Comparison of ENCODE assay signal across 8 cellular contexts in the genomic region with DNA sequence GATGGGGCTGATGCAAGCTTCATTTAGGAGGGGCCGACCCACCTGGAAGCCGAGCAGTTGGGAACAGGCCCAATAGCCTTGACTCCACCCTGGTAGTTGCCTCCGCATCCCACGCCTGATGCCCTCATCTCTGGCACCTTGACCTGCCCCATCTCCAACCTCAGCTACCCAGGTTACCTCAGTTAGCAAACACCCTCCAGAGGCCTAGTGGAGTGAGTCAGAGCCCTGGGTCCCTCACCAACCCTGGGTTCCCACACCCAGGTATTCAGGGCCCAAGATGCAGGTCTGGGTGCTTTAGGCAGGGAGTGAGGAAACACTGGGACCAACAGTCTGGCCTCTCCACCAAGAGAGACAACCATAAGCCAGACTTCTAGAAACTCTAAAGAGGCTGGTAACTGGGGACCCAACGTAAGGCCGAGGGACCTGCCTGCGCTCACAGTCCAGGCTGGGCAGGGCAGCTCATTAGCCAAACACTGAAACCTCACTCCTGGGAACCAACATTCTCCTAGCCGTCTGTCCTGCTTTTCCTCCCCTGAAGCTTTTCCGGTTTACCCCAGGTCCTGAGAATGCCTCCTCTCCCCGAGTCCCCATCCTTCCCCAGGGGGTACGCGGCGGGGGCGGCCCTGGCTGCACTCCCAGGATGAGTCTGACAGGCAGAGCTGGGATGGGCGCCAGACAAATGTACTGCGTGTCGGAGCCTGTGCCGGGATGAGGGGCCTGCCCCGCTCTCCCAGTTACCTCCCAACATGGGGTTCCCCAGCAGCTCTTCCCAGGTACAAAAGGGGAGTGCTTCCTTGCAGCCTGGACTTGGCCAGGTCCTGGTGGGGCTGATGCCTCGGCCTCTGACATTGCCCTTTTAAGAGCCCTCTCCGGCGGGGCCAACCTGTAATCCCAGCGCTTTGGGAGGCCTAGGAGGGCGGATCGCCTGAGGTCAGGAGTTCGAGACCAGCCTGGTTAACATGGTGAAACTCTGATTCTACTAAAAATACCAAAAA. TPM values are rescaled to one million over a fixed set of nuclear protein-coding genes. Genes with fewer than 3 reads are reported as not detected.
DNase-seq lines count a peak whose midpoint lies in the region; ATAC-seq, FAIRE-seq and TF ChIP-seq lines count a peak whose summit lies in the region.

No MANE protein-coding gene starts in this region.

- no peak overlapping the region for H2AFZ ChIP-seq in HCT116 (ENCODE audit: low read depth, low read length, poor library complexity, severe bottlenecking)

- TF ChIP-seq POLR2A in A549 (IDR thresholded peaks at IDR 0.05; ENCODE audit: low read length) (no peak), HCT116 (IDR thresholded peaks at IDR 0.05; ENCODE audit: borderline replicate concordance, extremely low read depth, insufficient read depth, insufficient read length) (no peak), heart left ventricle (IDR thresholded peaks at IDR 0.05) (no peak)

- H3K4me1 ChIP-seq in A549 (peaks cover 8% of the 10 kb centered on the region; the same call in 1 of the 3 replicates), HCT116 (ENCODE audit: control insufficient read depth in 1 of 2, insufficient read depth in 2 of 2, low read length in 2 of 2) (peaks cover 6 to 18% of the 10 kb centered on the region in 2 experiments; a peak in 2 of 4 replicates), heart left ventricle (peaks cover 0 to 27% (median 21%) of the 10 kb centered on the region in 12 donors)
- peaks cover 4% of the 10 kb centered on the region for H3K4me1 ChIP-seq in effector memory CD4-positive, alpha-beta T cell (ENCODE audit: control insufficient read depth, insufficient read depth, low read length, poor library complexity, severe bottlenecking)

- no peaks in the 10 kb centered on the region for H4K20me1 ChIP-seq in HCT116 (ENCODE audit: insufficient read depth)

- BruUV-seq in HCT116 (replicated peaks; lab: Mats Ljungman, UMichigan): no TSS peak

- H3K9me2 ChIP-seq in HCT116 (ENCODE audit: insufficient read depth): no peaks in the 10 kb centered on the region

- H3K4me3 Mint-ChIP-seq in activated B cell treated with CpG ODN at 0.5 μM for 24 hours: no peak overlapping the region

- FAIRE-seq in A549 (lab: Jason Lieb, UNC): no peak

- no peak for TF ChIP-seq CTCF in A549 (IDR thresholded peaks at IDR 0.05)
- TF ChIP-seq CTCF in HCT116 (IDR thresholded peaks at IDR 0.05 in 2 of 3, conservative IDR thresholded peaks at IDR 0.05 in 1 of 3; ENCODE audit: borderline replicate concordance in 1 of 3, insufficient read depth in 1 of 3, low read depth in 2 of 3, low read length in 2 of 3): no peak
- no peak for TF ChIP-seq CTCF in activated B cell treated with CpG ODN at 0.5 μM for 24 hours (IDR thresholded peaks at IDR 0.05)
- TF ChIP-seq CTCF in heart left ventricle (IDR thresholded peaks at IDR 0.05): no peak

- TF ChIP-seq EP300 in A549 (IDR thresholded peaks at IDR 0.05): no peak

- peaks cover 16% of the 10 kb centered on the region for H3K4me1 Mint-ChIP-seq in activated B cell treated with CpG ODN at 0.5 μM for 24 hours

- intact Hi-C loops in HCT116 (cut with micrococcal nuclease) (loop anchor here (1.0 kb wide), 1 partner anchor 9 kb away; a partner anchor contains a TSS), activated B cell treated with CpG ODN at 0.5 μM for 24 hours (cut with micrococcal nuclease) (loop anchor here (1.0 kb wide), 1 partner anchor 9 kb away; a partner anchor contains a TSS), heart left ventricle (cut with DNase I) (no loop called here)

- H3K4me2 ChIP-seq in A549 (no peak overlapping the region), HCT116 (ENCODE audit: low read length) (no peak overlapping the region)

- no peak overlapping the region for H3K4me3 ChIP-seq in A549
- H3K4me3 ChIP-seq in HCT116 (replicated peaks in 1 of 2; ENCODE audit: low read depth in 1 of 2, low read length in 2 of 2): no peak overlapping the region
- H3K4me3 ChIP-seq in heart left ventricle: no peak overlapping the region
- H3K4me3 ChIP-seq in skeletal muscle cell (ENCODE audit: low read depth, low read length): no peak overlapping the region
- H3K4me3 ChIP-seq in effector memory CD4-positive, alpha-beta T cell (ENCODE audit: insufficient read depth, low read depth, low read length, poor library complexity, severe bottlenecking): no peak overlapping the region

- H3K27me3 Mint-ChIP-seq in activated B cell treated with CpG ODN at 0.5 μM for 24 hours: peaks cover 17% of the 10 kb centered on the region

- POLR2A ChIA-PET in A549 (lab: Yijun Ruan, JAX): interaction anchor here (1.3 kb wide), 1 partner anchor 27 kb away, joined by 3 read pairs; a partner anchor contains a TSS
- POLR2A ChIA-PET in HCT116 (lab: Charles Lee): interaction anchor here (1.1 to 1.4 kb wide), 2 partner anchors 9 to 10 kb away, joined by 3 to 6 read pairs; a partner anchor contains a TSS
- POLR2A ChIA-PET in activated B cell treated with CpG ODN at 0.5 μM for 24 hours (lab: Charles Lee): interaction anchor here (0.9 kb wide), 1 partner anchor 25 kb away, joined by 3 read pairs; no protein-coding TSS in a partner anchor

- H3K9ac ChIP-seq in HCT116 (ENCODE audit: low read length): no peak overlapping the region

- H3K36me3 ChIP-seq in HCT116 (ENCODE audit: control insufficient read depth in 1 of 2, insufficient read depth in 2 of 2, low read length in 2 of 2): peaks cover 24 to 25% of the 10 kb centered on the region in 2 experiments; a peak in 3 of 4 replicates
- peaks cover 0 to 44% (median 38%) of the 10 kb centered on the region in 9 donors for H3K36me3 ChIP-seq in heart left ventricle
- H3K36me3 ChIP-seq in effector memory CD4-positive, alpha-beta T cell (ENCODE audit: control insufficient read depth, insufficient read depth, low read length): peaks cover 27% of the 10 kb centered on the region

- ATAC-seq in A549 (peak; percentile 21 to 45; a peak in 4 of 6 replicates), HCT116 (peak; percentile 61), activated B cell treated with CpG ODN at 0.5 μM for 24 hours (ENCODE audit: low read depth) (peak; percentile 19), heart left ventricle (peak; percentile 34 to 68 (median 64)), GM18858 (IDR thresholded peaks at IDR 0.05; ENCODE audit: unreplicated experiment) (no peak)

- 80% methylated on average over 15 of the region's 26 CpGs for WGBS in A549 (ENCODE audit: missing lambda C conversion rate)
- WGBS in heart left ventricle, 4 donors: 19 to 29% (median 23%) methylated on average over 23 to 26 of the region's 26 CpGs

- TF ChIP-seq RAD21 in A549 (conservative IDR thresholded peaks at IDR 0.05 in 1 of 2, IDR thresholded peaks at IDR 0.05 in 1 of 2): no peak
- TF ChIP-seq RAD21 in HCT116 (IDR thresholded peaks at IDR 0.05; ENCODE audit: low read depth): no peak

- no peak overlapping the region for H3K27ac Mint-ChIP-seq in activated B cell treated with CpG ODN at 0.5 μM for 24 hours

- H3K79me2 ChIP-seq in HCT116 (ENCODE audit: insufficient read depth, low read length): no peaks in the 10 kb centered on the region

- no peaks in the 10 kb centered on the region for H3K27me3 ChIP-seq in HCT116 (ENCODE audit: insufficient read depth, low read length)
- H3K27me3 ChIP-seq in heart left ventricle: peaks cover 0 to 3% (median 0%) of the 10 kb centered on the region in 9 donors
- H3K27me3 ChIP-seq in effector memory CD4-positive, alpha-beta T cell (replicated peaks; ENCODE audit: control insufficient read depth, insufficient read depth, low read length, poor library complexity, severe bottlenecking): no peaks in the 10 kb centered on the region

- H3K27ac ChIP-seq in A549 (no peak overlapping the region), HCT116 (ENCODE audit: low read depth, low read length) (no peak overlapping the region), heart left ventricle (peak overlapping the region in 9 of 12 donors; percentile 2 to 68 (median 43))
- H3K27ac ChIP-seq in effector memory CD4-positive, alpha-beta T cell (ENCODE audit: insufficient read depth, low read length, poor library complexity, severe bottlenecking): no peak overlapping the region

- H3K9me3 ChIP-seq in A549: no peaks in the 10 kb centered on the region
- no peaks in the 10 kb centered on the region for H3K9me3 ChIP-seq in HCT116 (ENCODE audit: control insufficient read depth in 1 of 2, insufficient read depth in 1 of 2, low read depth in 1 of 2, low read length in 2 of 2)
- no peaks in the 10 kb centered on the region for H3K9me3 ChIP-seq in heart left ventricle
- H3K9me3 ChIP-seq in effector memory CD4-positive, alpha-beta T cell (ENCODE audit: control insufficient read depth, low read length): no peaks in the 10 kb centered on the region

- RAD21 ChIA-PET in HCT116 (lab: Charles Lee; ENCODE audit: low non-redundant PET in 1 of 2, low total read pairs in 2 of 2, uncharacterized antibody in 2 of 2, unreplicated experiment in 2 of 2): no interaction called here

- CTCF ChIA-PET in A549 (lab: Yijun Ruan, JAX) (interaction anchor here (0.6 to 2.9 kb wide), 6 partner anchors 13 to 160 kb away, joined by 3 to 13 read pairs (median 4); a partner anchor contains a TSS), HCT116 (lab: Charles Lee) (interaction anchor here (0.7 to 2.5 kb wide), 8 partner anchors 7 to 291 kb away, joined by 3 to 12 read pairs (median 4); a partner anchor contains a TSS), activated B cell treated with CpG ODN at 0.5 μM for 24 hours (lab: Charles Lee) (interaction anchor here (0.9 kb wide), 1 partner anchor 9 kb away, joined by 5 read pairs; a partner anchor contains a TSS)

- DNase-seq in A549 (ENCODE audit: low read depth in 1 of 2, low spot score in 1 of 2) (no peak), HCT116 (ENCODE audit: low read depth, low spot score) (no peak), activated B cell treated with CpG ODN at 0.5 μM for 24 hours (no peak), heart left ventricle (peak; percentile 79 to 90 (median 83)), skeletal muscle cell (ENCODE audit: low read depth) (peak; percentile 76), NCI-H1436 treated with DMSO at 0.1 percent for 48 hours (lab: John Stamatoyannopoulos, UW) (no peak)
- no peak for DNase-seq in effector memory CD4-positive, alpha-beta T cell

- H3K36me3 Mint-ChIP-seq in activated B cell treated with CpG ODN at 0.5 μM for 24 hours (ENCODE audit: low read depth): peaks cover 41% of the 10 kb centered on the region

- H3K9me3 Mint-ChIP-seq in activated B cell treated with CpG ODN at 0.5 μM for 24 hours: no peaks in the 10 kb centered on the region

RNA-seq across cellular contexts. Expression of a gene that starts 8.9 kb away (rescaled TPM):
- polyA plus RNA-seq in A549 (2011; rRNA removed) (2.5 and 4.9 TPM in 2 replicates), A549 (2017; fragmentation: RNase III; extraction: RNeasy Plus Mini Kit Qiagen cat#74134 plus additional on column Dnase treatment) (5.6 to 5.9 TPM (median 5.6 TPM) in 3 replicates), heart left ventricle (1 to 10 TPM; 1.6 to 2.1 TPM)
- polyA plus RNA-seq in A549 (2012; cell fraction: cytosol; rRNA removed): 4.5 and 5.7 TPM in 2 replicates
- polyA plus RNA-seq in A549 (2012; cell fraction: nucleus; rRNA removed): 15.7 and 19.5 TPM in 2 replicates
- polyA minus RNA-seq in A549 (2011; rRNA and poly(A)+ RNA removed): 14.1 and 15.4 TPM in 2 replicates
- total RNA-seq in HCT116 (2021; ENCODE audit: unreplicated experiment) (17.1 TPM), activated B cell treated with CpG ODN at 0.5 μM for 24 hours (0.81 and 1.1 TPM in 2 replicates), heart left ventricle (10 to 100 TPM in 1 of 9 donors, 1 to 10 TPM in 8; 2.5 to 11.9 (median 8.6) TPM)
- polyA plus RNA-seq in HCT116 (2012): 12.6 and 14.1 TPM in 2 replicates

RNA-seq across cellular contexts. Expression of a gene that starts 26.7 kb away (rescaled TPM):
- polyA plus RNA-seq in A549 (2011; rRNA removed) (152 and 158 TPM in 2 replicates), A549 (2017; fragmentation: RNase III; extraction: RNeasy Plus Mini Kit Qiagen cat#74134 plus additional on column Dnase treatment) (98.0 to 106 TPM (median 103 TPM) in 3 replicates), heart left ventricle (100 to 1,000 TPM in 1 of 2 donors, 10 to 100 TPM in 1; 41.1 to 179 TPM)
- polyA plus RNA-seq in A549 (2012; cell fraction: cytosol; rRNA removed): 70.6 and 73.4 TPM in 2 replicates
- polyA plus RNA-seq in A549 (2012; cell fraction: nucleus; rRNA removed): 66.8 and 84.3 TPM in 2 replicates
- 93.4 and 105 TPM in 2 replicates for polyA minus RNA-seq in A549 (2011; rRNA and poly(A)+ RNA removed)
- total RNA-seq in HCT116 (2021; ENCODE audit: unreplicated experiment) (206 TPM), activated B cell treated with CpG ODN at 0.5 μM for 24 hours (182 and 188 TPM in 2 replicates), heart left ventricle (100 to 1,000 TPM in 6 of 9 donors, 10 to 100 TPM in 3; 88.5 to 113 (median 102) TPM)
- 270 and 310 TPM in 2 replicates for polyA plus RNA-seq in HCT116 (2012)

RNA-seq across cellular contexts. Expression of a gene that starts 42.5 kb away (rescaled TPM):
- 13.7 and 15.3 TPM in 2 replicates for polyA plus RNA-seq in A549 (2011; rRNA removed)
- 19.3 and 19.8 TPM in 2 replicates for polyA plus RNA-seq in A549 (2012; cell fraction: cytosol; rRNA removed)
- polyA plus RNA-seq in A549 (2012; cell fraction: nucleus; rRNA removed): 83.6 and 88.8 TPM in 2 replicates
- polyA plus RNA-seq in A549 (2017; fragmentation: RNase III; extraction: RNeasy Plus Mini Kit Qiagen cat#74134 plus additional on column Dnase treatment): 20.0 to 23.2 TPM (median 21.5 TPM) in 3 replicates
- polyA minus RNA-seq in A549 (2011; rRNA and poly(A)+ RNA removed): 9.2 and 11.5 TPM in 2 replicates
- 44.8 TPM for total RNA-seq in HCT116 (2021; ENCODE audit: unreplicated experiment)
- polyA plus RNA-seq in HCT116 (2012): 33.0 and 47.9 TPM in 2 replicates
- 0.69 TPM in 1 of 2 replicates, not detected in the other for total RNA-seq in activated B cell treated with CpG ODN at 0.5 μM for 24 hours
- 1 to 10 TPM in 3 of 9 donors, under 1 TPM in 5, not detected in 1; 0.23 to 3.6 (median 0.60) TPM for total RNA-seq in heart left ventricle
- polyA plus RNA-seq in heart left ventricle: 1 to 10 TPM; 1.1 to 1.4 TPM

Comparison
In these comparisons a context has a peak if more than half of its experiments do, and no peak if none do; other contexts are left out.
1. DNase-seq: peak in heart left ventricle (5 of 5) and skeletal muscle cell (single experiment); none in A549 (0 of 2), HCT116 (single experiment), activated B cell treated with CpG ODN at 0.5 μM for 24 hours (single experiment), effector memory CD4-positive, alpha-beta T cell (0 of 3) and NCI-H1436 treated with DMSO at 0.1 percent for 48 hours (single experiment).
2. H3K27ac ChIP-seq: peak in heart left ventricle (9 of 12); none in A549 (0 of 2), HCT116 (single experiment) and effector memory CD4-positive, alpha-beta T cell (single experiment).
3. intact Hi-C loops: an anchor here in HCT116 (1.0 kb wide) and activated B cell treated with CpG ODN at 0.5 μM for 24 hours (1.0 kb wide); none called in heart left ventricle.